ENCODE assay signal across 1 cellular context in the genomic region with DNA sequence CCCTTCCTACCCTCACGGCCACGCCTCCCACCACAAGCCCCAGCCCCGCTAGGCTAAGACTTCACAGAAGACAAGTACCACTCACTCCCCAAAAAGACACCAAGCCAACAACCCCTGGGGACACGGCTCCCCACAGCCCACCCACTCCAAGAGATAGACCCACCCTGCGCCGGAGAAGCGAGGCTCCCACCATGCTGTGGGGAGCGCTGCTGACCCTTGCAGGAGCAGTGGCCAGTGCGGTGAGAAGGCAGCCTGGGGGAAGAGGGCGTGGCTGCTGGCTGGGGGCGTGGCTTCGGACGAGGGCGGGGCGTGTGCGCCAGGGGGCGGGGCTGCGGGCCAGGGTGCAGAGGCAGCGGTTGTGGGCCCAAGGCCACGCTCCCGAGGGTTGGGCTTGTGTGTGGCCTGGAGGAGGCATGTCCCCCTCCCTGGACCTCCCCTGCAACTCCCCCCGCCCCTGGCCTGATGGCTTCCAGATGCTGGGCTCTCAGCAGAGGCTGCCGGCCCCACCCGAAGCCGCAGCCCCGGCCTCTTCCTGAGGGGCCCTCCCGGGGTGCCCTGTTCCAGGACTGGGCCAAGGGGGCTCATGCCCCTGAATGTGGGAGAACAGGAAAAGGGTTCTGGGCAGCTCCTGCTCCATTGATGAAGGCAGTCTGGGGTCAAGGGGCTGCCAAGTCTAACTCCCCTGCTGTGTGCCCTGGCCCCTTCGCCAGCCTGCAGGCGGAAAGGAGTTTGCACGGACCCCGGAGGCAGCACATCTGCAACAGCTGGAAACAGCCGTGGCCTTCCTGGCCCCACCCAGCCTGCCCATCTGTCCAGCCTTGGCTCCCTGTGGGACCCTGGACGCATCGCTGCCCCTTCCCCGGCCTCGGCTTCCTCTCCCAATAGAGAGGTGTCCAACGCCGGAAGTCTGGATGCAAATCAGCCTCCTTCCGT.
TF ChIP-seq lines count a peak whose summit lies in the region.

No MANE protein-coding gene starts in this region.

TF ChIP-seq in SK-N-SH, 30 proteins besides CTCF, POLR2A, EP300 and RAD21 (continued from another document):
- TF ChIP-seq, protein P1, sequence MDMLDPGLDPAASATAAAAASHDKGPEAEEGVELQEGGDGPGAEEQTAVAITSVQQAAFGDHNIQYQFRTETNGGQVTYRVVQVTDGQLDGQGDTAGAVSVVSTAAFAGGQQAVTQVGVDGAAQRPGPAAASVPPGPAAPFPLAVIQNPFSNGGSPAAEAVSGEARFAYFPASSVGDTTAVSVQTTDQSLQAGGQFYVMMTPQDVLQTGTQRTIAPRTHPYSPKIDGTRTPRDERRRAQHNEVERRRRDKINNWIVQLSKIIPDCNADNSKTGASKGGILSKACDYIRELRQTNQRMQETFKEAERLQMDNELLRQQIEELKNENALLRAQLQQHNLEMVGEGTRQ (IDR thresholded peaks at IDR 0.05; ENCODE audit: borderline replicate concordance, low read depth, low read length) = no peak
